ENCODE assay signal across 8 cellular contexts in the genomic region with DNA sequence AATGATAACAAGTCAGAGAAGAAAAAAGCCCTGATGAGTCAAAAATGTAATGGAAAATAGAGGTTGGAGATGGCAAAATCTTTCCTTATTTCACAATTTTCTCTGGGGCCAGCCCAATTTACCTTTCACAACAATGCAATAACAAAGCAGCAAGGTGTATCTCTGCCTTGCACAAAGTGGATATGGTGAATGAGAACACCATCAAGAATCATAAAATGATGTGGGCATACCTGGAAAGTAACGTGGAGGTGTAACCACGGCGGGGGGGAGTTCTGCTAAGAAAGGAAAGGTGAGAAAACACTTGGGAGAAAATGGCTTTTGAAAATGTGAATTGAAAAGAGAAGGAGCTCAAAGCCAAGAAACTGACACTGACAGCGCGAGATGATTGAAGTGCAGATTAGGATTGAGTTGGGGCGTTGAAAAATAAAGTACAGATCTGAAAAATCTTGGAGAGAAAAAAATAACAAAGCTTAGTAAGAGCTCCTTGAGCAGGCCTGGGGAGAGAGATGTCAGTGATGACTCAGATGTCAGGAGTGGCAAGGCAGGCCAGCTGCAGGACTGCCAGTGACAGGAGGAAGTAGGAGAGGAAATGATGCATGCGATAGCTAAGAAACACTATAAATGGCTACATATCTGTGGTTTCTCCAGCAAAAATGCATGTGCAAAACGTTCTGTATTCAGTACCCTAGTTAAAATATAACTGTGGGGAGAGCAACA. TPM values are rescaled to one million over a fixed set of nuclear protein-coding genes. Genes with fewer than 3 reads are reported as not detected.
DNase-seq lines count a peak whose midpoint lies in the region; ATAC-seq, FAIRE-seq and TF ChIP-seq lines count a peak whose summit lies in the region.

No MANE protein-coding gene starts in this region.

- H3K9me3 Mint-ChIP-seq in activated T-helper 1 cell treated with anti-CD3 and anti-CD28 coated beads, Interleukin-12 subunit alpha, Interleukin-12 subunit beta, Interleukin-2, Interleukin-4 antibody, amounts not matched to agents 30 ng/mL and 10 ng/mL and 1 ng/mL, durations not matched to agents 14 hours and 24 hours and 36 hours: no peaks in the 10 kb centered on the region
- peaks cover 6% of the 10 kb centered on the region for H3K9me3 Mint-ChIP-seq in progenitor cell of endocrine pancreas (ENCODE audit: low read depth)

- FAIRE-seq in A549 (lab: Jason Lieb, UNC): no peak
- FAIRE-seq in frontal cortex (lab: Jason Lieb, UNC): no peak

- peaks cover 52% of the 10 kb centered on the region for H3K4me1 ChIP-seq in A549
- H3K4me1 ChIP-seq in aorta (ENCODE audit: control insufficient read depth in 1 of 2, insufficient read depth in 2 of 2, low read length in 2 of 2): peaks cover 2% of the 10 kb centered on the region in 2 donors

- 7% methylated on average over 8 of the region's 8 CpGs for WGBS in A549 (ENCODE audit: missing lambda C conversion rate)
- WGBS in aorta, 2 donors: 9 to 17% methylated on average over 8 of the region's 8 CpGs

- TF ChIP-seq RAD21 in A549 (conservative IDR thresholded peaks at IDR 0.05 in 1 of 2, IDR thresholded peaks at IDR 0.05 in 1 of 2): no peak

- H3K4me3 ChIP-seq in A549 (no peak overlapping the region), aorta (ENCODE audit: low read length in 2 of 2) (no peak overlapping the region)

- peak; percentile 78 to 86 for DNase-seq in A549 (ENCODE audit: low read depth in 1 of 2, low spot score in 1 of 2)
- peak; percentile 55 for DNase-seq in activated T-helper 1 cell treated with anti-CD3 and anti-CD28 coated beads, Interleukin-12 subunit alpha, Interleukin-12 subunit beta, Interleukin-2, Interleukin-4 antibody, amounts not matched to agents 30 ng/mL and 10 ng/mL and 1 ng/mL, durations not matched to agents 14 hours and 24 hours and 36 hours (ENCODE audit: low spot score)
- DNase-seq in frontal cortex (ENCODE audit: low spot score in 2 of 2): peak; percentile 6 to 55
- no peak for DNase-seq in progenitor cell of endocrine pancreas (ENCODE audit: low spot score, unreplicated experiment)
- DNase-seq in aorta: peak; percentile 85 to 90

- H3K27ac Mint-ChIP-seq in activated T-helper 1 cell treated with anti-CD3 and anti-CD28 coated beads, Interleukin-12 subunit alpha, Interleukin-12 subunit beta, Interleukin-2, Interleukin-4 antibody, amounts not matched to agents 30 ng/mL and 10 ng/mL and 1 ng/mL, durations not matched to agents 14 hours and 24 hours and 36 hours: peak overlapping the region; percentile 77
- peak overlapping the region; percentile 69 for H3K27ac Mint-ChIP-seq in progenitor cell of endocrine pancreas

- peak; percentile 97 to 98 for ATAC-seq in A549
- ATAC-seq in GM18868 (IDR thresholded peaks at IDR 0.05; ENCODE audit: unreplicated experiment): peak; percentile 93
- peak; percentile 89 for ATAC-seq in HG03095 (IDR thresholded peaks at IDR 0.05; ENCODE audit: unreplicated experiment)
- ATAC-seq in aorta (ENCODE audit: low FRiP score): peak; percentile 87

- TF ChIP-seq POLR2A in A549 (IDR thresholded peaks at IDR 0.05; ENCODE audit: low read length): no peak

- peak overlapping the region; percentile 82 to 88 for H3K27ac ChIP-seq in A549
- H3K27ac ChIP-seq in aorta (ENCODE audit: low read depth in 1 of 2, low read length in 2 of 2): no peak overlapping the region

- POLR2A ChIA-PET in A549 (lab: Yijun Ruan, JAX): interaction anchor here (1.6 kb wide), 1 partner anchor 26 kb away, joined by 8 read pairs; the partner anchor contains the start of gene ARHGAP18

- H3K4me2 ChIP-seq in A549: peak overlapping the region; percentile 80

- no peaks in the 10 kb centered on the region for H3K27me3 Mint-ChIP-seq in activated T-helper 1 cell treated with anti-CD3 and anti-CD28 coated beads, Interleukin-12 subunit alpha, Interleukin-12 subunit beta, Interleukin-2, Interleukin-4 antibody, amounts not matched to agents 30 ng/mL and 10 ng/mL and 1 ng/mL, durations not matched to agents 14 hours and 24 hours and 36 hours (ENCODE audit: insufficient read depth)
- no peaks in the 10 kb centered on the region for H3K27me3 Mint-ChIP-seq in progenitor cell of endocrine pancreas

- H3K36me3 ChIP-seq in aorta (ENCODE audit: control insufficient read depth in 1 of 2, insufficient read depth in 2 of 2, low read length in 1 of 2): no peaks in the 10 kb centered on the region

- H3K36me3 Mint-ChIP-seq in activated T-helper 1 cell treated with anti-CD3 and anti-CD28 coated beads, Interleukin-12 subunit alpha, Interleukin-12 subunit beta, Interleukin-2, Interleukin-4 antibody, amounts not matched to agents 30 ng/mL and 10 ng/mL and 1 ng/mL, durations not matched to agents 14 hours and 24 hours and 36 hours (ENCODE audit: low read depth): peaks cover 4% of the 10 kb centered on the region
- H3K36me3 Mint-ChIP-seq in progenitor cell of endocrine pancreas (ENCODE audit: insufficient read depth): peaks cover 10% of the 10 kb centered on the region

- TF ChIP-seq CTCF in A549 (IDR thresholded peaks at IDR 0.05) (no peak), progenitor cell of endocrine pancreas (IDR thresholded peaks at IDR 0.05; ENCODE audit: unreplicated experiment) (no peak)

- peaks cover 63% of the 10 kb centered on the region for H3K4me1 Mint-ChIP-seq in activated T-helper 1 cell treated with anti-CD3 and anti-CD28 coated beads, Interleukin-12 subunit alpha, Interleukin-12 subunit beta, Interleukin-2, Interleukin-4 antibody, amounts not matched to agents 30 ng/mL and 10 ng/mL and 1 ng/mL, durations not matched to agents 14 hours and 24 hours and 36 hours (ENCODE audit: low read depth)
- peaks cover 44% of the 10 kb centered on the region for H3K4me1 Mint-ChIP-seq in progenitor cell of endocrine pancreas (ENCODE audit: low read depth)

- H3K9me3 ChIP-seq in A549: no peaks in the 10 kb centered on the region
- H3K9me3 ChIP-seq in aorta (ENCODE audit: control insufficient read depth, low read length): no peaks in the 10 kb centered on the region

- peak in 1 of 2 experiments; percentile 33; a peak in 1 of 5 replicates for TF ChIP-seq EP300 in A549 (IDR thresholded peaks at IDR 0.05)

- no peaks in the 10 kb centered on the region for H3K27me3 ChIP-seq in aorta (ENCODE audit: control insufficient read depth in 1 of 2, insufficient read depth in 2 of 2, low read length in 1 of 2)

- H3K4me3 Mint-ChIP-seq in activated T-helper 1 cell treated with anti-CD3 and anti-CD28 coated beads, Interleukin-12 subunit alpha, Interleukin-12 subunit beta, Interleukin-2, Interleukin-4 antibody, amounts not matched to agents 30 ng/mL and 10 ng/mL and 1 ng/mL, durations not matched to agents 14 hours and 24 hours and 36 hours: peak overlapping the region; percentile 47
- H3K4me3 Mint-ChIP-seq in progenitor cell of endocrine pancreas (ENCODE audit: low read depth): peak overlapping the region; percentile 2

- intact Hi-C loops in activated T-helper 1 cell treated with anti-CD3 and anti-CD28 coated beads, Interleukin-12 subunit alpha, Interleukin-12 subunit beta, Interleukin-2, Interleukin-4 antibody, amounts not matched to agents 30 ng/mL and 10 ng/mL and 1 ng/mL, durations not matched to agents 14 hours and 24 hours and 36 hours (cut with micrococcal nuclease): loop anchor here (1.0 to 10.0 kb wide), 3 partner anchors 11 to 831 kb away; partner anchors contain the start of gene ARHGAP18
- intact Hi-C loops in aorta (cut with DNase I): loop anchor here in 1 of 2 donors (2.0 kb wide), 1 partner anchor 27 kb away; the partner anchor contains the start of gene ARHGAP18

- CTCF ChIA-PET in A549 (lab: Yijun Ruan, JAX): interaction anchor here (0.6 to 1.9 kb wide), 3 partner anchors 22 to 86 kb away, joined by 3 to 4 read pairs (median 4); no protein-coding TSS in a partner anchor

TF ChIP-seq in A549, 52 proteins besides CTCF, POLR2A, EP300 and RAD21 (continues in another document):
- no peak for TF ChIP-seq HOXB5 (CRISPR knock-in tag; IDR thresholded peaks at IDR 0.05)
- no peak for TF ChIP-seq ELK1 (IDR thresholded peaks at IDR 0.05; ENCODE audit: low read depth, low read length)
- no peak for TF ChIP-seq CBX8 (IDR thresholded peaks at IDR 0.05)
- no peak for TF ChIP-seq NR3C1 (IDR thresholded peaks at IDR 0.05)
- TF ChIP-seq HOXA7 (CRISPR knock-in tag; IDR thresholded peaks at IDR 0.05): no peak

TF ChIP-seq in PFSK-1, 5 proteins besides CTCF, POLR2A, EP300 and RAD21 (continues in another document):
- TF ChIP-seq TAF1 (IDR thresholded peaks at IDR 0.05; ENCODE audit: borderline replicate concordance, insufficient read depth, low read length) (no peak), FOXP2 (optimal IDR thresholded peaks at IDR 0.05; ENCODE audit: borderline replicate concordance, extremely low read depth, extremely low read length, insufficient read depth) (peak; percentile 68)

RNA-seq across cellular contexts. Expression of gene ARHGAP18, which starts 26.2 kb away (rescaled TPM):
- polyA plus RNA-seq in A549 (2011; rRNA removed) (13.3 and 16.7 TPM in 2 replicates), A549 (2017; fragmentation: RNase III; extraction: RNeasy Plus Mini Kit Qiagen cat#74134 plus additional on column Dnase treatment) (8.1 to 13.4 TPM (median 11.2 TPM) in 3 replicates), aorta (10 to 100 TPM in 1 of 2 donors, 1 to 10 TPM in 1; 8.0 to 15.0 TPM)
- 1.4 TPM in 2 replicates for polyA plus RNA-seq in A549 (2012; cell fraction: cytosol; rRNA removed)
- 0.55 and 0.75 TPM in 2 replicates for polyA plus RNA-seq in A549 (2012; cell fraction: nucleus; rRNA removed)
- 13.5 and 13.7 TPM in 2 replicates for polyA minus RNA-seq in A549 (2011; rRNA and poly(A)+ RNA removed)
- polyA plus RNA-seq in PFSK-1 (2012; ENCODE audit: insufficient read length, low read depth): 2.9 TPM
- 3.8 and 5.0 TPM in 2 replicates for total RNA-seq in activated T-helper 1 cell treated with anti-CD3 and anti-CD28 coated beads, Interleukin-12 subunit alpha, Interleukin-12 subunit beta, Interleukin-2, Interleukin-4 antibody, amounts not matched to agents 30 ng/mL and 10 ng/mL and 1 ng/mL, durations not matched to agents 14 hours and 24 hours and 36 hours
- total RNA-seq in frontal cortex (10.2 TPM), progenitor cell of endocrine pancreas (24.9 and 26.9 TPM in 2 replicates), aorta (10 to 100 TPM; 16.3 to 24.4 TPM)

Comparison
In these comparisons a context has a peak if more than half of its experiments do, and no peak if none do; other contexts are left out.
1. H3K27ac ChIP-seq: peak in A549 (2 of 2); none in aorta (0 of 2).
2. Peak in every context shown above with its lines, with median percentiles within 50 percentile points of each other: ATAC-seq.